27 cellular contexts compared by ENCODE assay signal in the genomic region with DNA sequence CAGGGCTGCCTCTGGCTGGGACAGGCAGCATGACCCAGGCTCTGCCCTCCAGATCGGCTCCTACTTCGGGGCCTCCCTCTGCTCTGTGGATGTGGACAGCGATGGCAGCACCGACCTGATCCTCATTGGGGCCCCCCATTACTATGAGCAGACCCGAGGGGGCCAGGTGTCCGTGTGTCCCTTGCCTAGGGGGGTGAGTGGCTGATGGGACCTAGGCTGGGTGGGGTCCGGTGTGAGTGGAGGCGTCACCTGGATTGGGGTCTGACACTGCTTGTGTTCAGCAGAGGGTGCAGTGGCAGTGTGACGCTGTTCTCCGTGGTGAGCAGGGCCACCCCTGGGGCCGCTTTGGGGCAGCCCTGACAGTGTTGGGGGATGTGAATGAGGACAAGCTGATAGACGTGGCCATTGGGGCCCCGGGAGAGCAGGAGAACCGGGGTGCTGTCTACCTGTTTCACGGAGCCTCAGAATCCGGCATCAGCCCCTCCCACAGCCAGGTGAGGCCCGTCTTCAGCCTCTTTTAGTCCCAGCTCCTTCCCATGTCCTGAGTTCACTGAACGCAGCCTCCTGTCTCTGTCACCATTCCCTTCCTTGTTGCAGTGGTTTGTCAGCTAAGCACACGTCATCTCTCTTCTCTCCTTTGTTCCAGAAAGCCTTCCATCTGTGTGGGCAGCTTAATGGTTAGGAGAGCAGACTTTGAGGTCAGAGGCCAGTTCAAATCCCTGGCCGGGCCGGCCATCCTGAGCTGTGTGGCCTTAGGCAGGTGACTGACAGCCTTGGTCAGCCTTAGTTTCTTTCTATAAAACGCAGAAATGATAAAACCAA. TPM values are rescaled to one million over a fixed set of nuclear protein-coding genes. Genes with fewer than 3 reads are reported as not detected.
"Had no signal": no experiment of that assay in that cellular context is flagged by ENCODE, and none has a peak within 500 bp of the region (broad histone marks: within the 10 kb centered on the region; RNA-seq: fewer than 3 reads in every experiment).

No MANE protein-coding gene starts in this region.

- H3K4me1 ChIP-seq: adrenal gland had no signal

- H3K4me3 ChIP-seq: adrenal gland had no signal

- H3K27me3 ChIP-seq: adrenal gland had no signal

- H3K36me3 ChIP-seq: adrenal gland had no signal

- DNase-seq: activated CD4-positive, alpha-beta T cell treated with anti-CD3 and anti-CD28 coated beads for 48 hours; activated CD4-positive, alpha-beta T cell treated with anti-CD3 and anti-CD28 coated beads, Interleukin-2, amount 50 U/mL, for 4 hours; activated CD4-positive, CD25-positive, alpha-beta regulatory T cell treated with anti-CD3 and anti-CD28 coated beads, Interleukin-2, amount 50 U/mL, for 72 hours; activated CD8-positive, alpha-beta memory T cell treated with anti-CD3 and anti-CD28 coated beads, Interleukin-2, amount 50 U/mL, for 48 hours; activated CD8-positive, alpha-beta T cell treated with anti-CD3 and anti-CD28 coated beads, Interleukin-2, amount 10 ng/mL, durations not matched to agents 7 days and 5 days; activated naive CD4-positive, alpha-beta T cell treated with anti-CD3 and anti-CD28 coated beads, Interleukin-2, amount 50 U/mL, for 16 hours; activated naive CD8-positive, alpha-beta T cell treated with anti-CD3 and anti-CD28 coated beads, Interleukin-2, amount 10 ng/mL, durations not matched to agents 7 days and 5 days; activated T-cell treated with anti-CD3 and anti-CD28 coated beads, Interleukin-2, amount 50 U/mL, for 1 hour; adrenal gland; anterior cingulate cortex; central memory CD4-positive, alpha-beta T cell; KG1; NCI-H1105; NCI-H1436; NCI-H1694 treated with DMSO at 0.1 percent for 48 hours; NCI-H2029 treated with DMSO at 0.1 percent for 48 hours; NCI-H345; NCI-H510A; NCI-H526 treated with DMSO at 0.1 percent for 48 hours; NK-92 treated with Interleukin-12 subunit alpha and Interleukin-12 subunit beta, amount 100 ng/mL, for 24 hours; OCI-M1; SHP77 treated with DMSO at 0.1 percent for 48 hours had no signal

- ATAC-seq: activated CD8-positive, alpha-beta T cell treated with anti-CD3 and anti-CD28 coated beads, Interleukin-2, amount 10 ng/mL, durations not matched to agents 7 days and 5 days; WTC11 had no signal

- H3K9me3 ChIP-seq: adrenal gland had no signal

- H3K27ac ChIP-seq: adrenal gland had no signal

- H3K27ac Mint-ChIP-seq: activated CD8-positive, alpha-beta T cell treated with anti-CD3 and anti-CD28 coated beads, Interleukin-2, amount 10 ng/mL, durations not matched to agents 7 days and 5 days; activated naive CD8-positive, alpha-beta T cell treated with anti-CD3 and anti-CD28 coated beads, Interleukin-2, amount 10 ng/mL, durations not matched to agents 7 days and 5 days; T-helper 1 cell treated with Interleukin-12 subunit alpha and Interleukin-12 subunit beta and Interleukin-4 antibody, amounts not matched to agents 30 μg/mL and 1 μg/mL, for 36 hours; WTC11 had no signal

- H3K4me3 Mint-ChIP-seq: activated CD8-positive, alpha-beta T cell treated with anti-CD3 and anti-CD28 coated beads, Interleukin-2, amount 10 ng/mL, durations not matched to agents 7 days and 5 days; activated naive CD8-positive, alpha-beta T cell treated with anti-CD3 and anti-CD28 coated beads, Interleukin-2, amount 10 ng/mL, durations not matched to agents 7 days and 5 days; T-helper 1 cell treated with Interleukin-12 subunit alpha and Interleukin-12 subunit beta and Interleukin-4 antibody, amounts not matched to agents 30 μg/mL and 1 μg/mL, for 36 hours; WTC11 had no signal

- H3K36me3 Mint-ChIP-seq: activated naive CD8-positive, alpha-beta T cell treated with anti-CD3 and anti-CD28 coated beads, Interleukin-2, amount 10 ng/mL, durations not matched to agents 7 days and 5 days; WTC11 had no signal

- H3K9me3 Mint-ChIP-seq: activated naive CD8-positive, alpha-beta T cell treated with anti-CD3 and anti-CD28 coated beads, Interleukin-2, amount 10 ng/mL, durations not matched to agents 7 days and 5 days; T-helper 1 cell treated with Interleukin-12 subunit alpha and Interleukin-12 subunit beta and Interleukin-4 antibody, amounts not matched to agents 30 μg/mL and 1 μg/mL, for 36 hours; WTC11 had no signal

- H3K4me1 Mint-ChIP-seq: WTC11 had no signal

RNA-seq across cellular contexts. Expression of gene COX6A2, which starts 16.9 kb away (rescaled TPM):
- total RNA-seq: activated CD8-positive, alpha-beta T cell treated with anti-CD3 and anti-CD28 coated beads, Interleukin-2, amount 10 ng/mL, durations not matched to agents 7 days and 5 days; activated naive CD8-positive, alpha-beta T cell treated with anti-CD3 and anti-CD28 coated beads, Interleukin-2, amount 10 ng/mL, durations not matched to agents 7 days and 5 days; adrenal gland; LHCN-M2; MCF 10A; SK-MEL-5; WTC11 had no signal

RNA-seq across cellular contexts. Expression of gene ITGAD, which starts 18.1 kb away (rescaled TPM):
- total RNA-seq: LHCN-M2, MCF 10A, WTC11 had no signal

RNA-seq across cellular contexts. Expression of gene ITGAX, which starts 56.3 kb away (rescaled TPM):
- total RNA-seq: LHCN-M2 had no signal
